In genomic region chr19:52492991-52493470, GRCh38 we compare ENCODE assay signal across 10 cellular contexts. TPM values are rescaled to one million over a fixed set of nuclear protein-coding genes. Genes with fewer than 3 reads are reported as not detected.
DNase-seq lines count a peak whose midpoint lies in the region; ATAC-seq, FAIRE-seq and TF ChIP-seq lines count a peak whose summit lies in the region.
"Had no signal": no experiment of that assay in that cellular context is flagged by ENCODE, and none has a peak within 500 bp of the region (broad histone marks: within the 10 kb centered on the region; RNA-seq: fewer than 3 reads in every experiment).

No MANE protein-coding gene starts in this region.

- peaks cover 3% of the 10 kb centered on the region for H3K4me1 Mint-ChIP-seq in mesothelial cell of epicardium

- WGBS in esophagus muscularis mucosa, result 7% methylated on average over 19 of the region's 28 CpGs

- H3K27me3 ChIP-seq in H7 (ENCODE audit: control insufficient read depth, insufficient read depth, low read length) (peaks cover 1% of the 10 kb centered on the region; the same call in 1 of the 2 replicates), esophagus muscularis mucosa (no peaks in the 10 kb centered on the region)

- H3K36me3 ChIP-seq in H7 (replicated peaks; ENCODE audit: control insufficient read depth, insufficient read depth, low read length) (no peaks in the 10 kb centered on the region), esophagus muscularis mucosa (peaks cover 0 to 8% (median 2%) of the 10 kb centered on the region in 4 donors)

- no peak for FAIRE-seq in H54 (lab: Jason Lieb, UNC)
- FAIRE-seq in GM12892 (lab: Jason Lieb, UNC), result no peak
- FAIRE-seq: GM12891 had no signal

- peak overlapping the region; percentile 69 for H3K27ac Mint-ChIP-seq in mesothelial cell of epicardium

- H3K27me3 Mint-ChIP-seq in mesothelial cell of epicardium (ENCODE audit: low read depth), result peaks cover 19% of the 10 kb centered on the region

- peaks cover 7% of the 10 kb centered on the region for H3K9me3 Mint-ChIP-seq in mesothelial cell of epicardium

- TF ChIP-seq POLR2A in esophagus muscularis mucosa (IDR thresholded peaks at IDR 0.05; ENCODE audit: low read depth) (no peak), H54 (IDR thresholded peaks at IDR 0.05; ENCODE audit: low read depth, low read length) (no peak), GM12892 (IDR thresholded peaks at IDR 0.05; ENCODE audit: low read depth, low read length) (no peak)

- H3K4me3 Mint-ChIP-seq in mesothelial cell of epicardium, result peak overlapping the region; percentile 70

- intact Hi-C loops in esophagus muscularis mucosa (cut with DNase I), result no loop called here

- no peaks in the 10 kb centered on the region for H3K36me3 Mint-ChIP-seq in mesothelial cell of epicardium

- ATAC-seq in HG02678 (IDR thresholded peaks at IDR 0.05; ENCODE audit: unreplicated experiment), result no peak

- TF ChIP-seq CTCF in esophagus muscularis mucosa (IDR thresholded peaks at IDR 0.05) (peak; percentile 24 to 43 (median 37)), mesothelial cell of epicardium (IDR thresholded peaks at IDR 0.05; ENCODE audit: unreplicated experiment) (no peak)

- H3K4me3 ChIP-seq in H7 (ENCODE audit: insufficient read depth, low read depth, low read length) (peak overlapping the region; percentile 62), esophagus muscularis mucosa (peak overlapping the region; percentile 34 to 48 (median 46))

- peaks cover 0 to 66% (median 25%) of the 10 kb centered on the region in 4 donors for H3K9me3 ChIP-seq in esophagus muscularis mucosa

- no peak for TF ChIP-seq EP300 in esophagus muscularis mucosa (IDR thresholded peaks at IDR 0.05)

- DNase-seq in AML-193 (lab: John Stamatoyannopoulos, UW) (peak; percentile 16 to 45), H7 (peak; percentile 82), esophagus muscularis mucosa (ENCODE audit: extremely low spot score) (no peak), mesothelial cell of epicardium (ENCODE audit: low spot score in 2 of 2, unreplicated experiment in 2 of 2) (peak; percentile 31 to 64), caudate nucleus (lab: John Stamatoyannopoulos, UW) (no peak), H54 (ENCODE audit: insufficient read length, low spot score) (no peak), GM12892 (ENCODE audit: insufficient read length) (no peak)
- DNase-seq: T1000 had no signal

- H3K4me1 ChIP-seq in esophagus muscularis mucosa, result peaks cover 0 to 15% (median 0%) of the 10 kb centered on the region in 4 donors

- H3K27ac ChIP-seq in esophagus muscularis mucosa (replicated peaks in 1 of 4), result no peak overlapping the region
- no peak overlapping the region for H3K27ac ChIP-seq in caudate nucleus (ENCODE audit: low read depth, low read length)

RNA-seq across cellular contexts. Expression of gene ZNF808, which starts 34.4 kb away (rescaled TPM):
- 15.2 and 28.0 TPM in 2 replicates for total RNA-seq in H7 (2014; rRNA removed; shearing (Covaris generic))
- total RNA-seq in esophagus muscularis mucosa, result 10 to 100 TPM; 11.3 to 18.7 (median 14.2) TPM
- 35.8 to 37.5 TPM (median 36.7 TPM) in 3 replicates for total RNA-seq in mesothelial cell of epicardium
- 12.6 TPM for polyA plus RNA-seq in GM12892 (2012; ENCODE audit: missing spikeins)

RNA-seq across cellular contexts. Expression of gene ZNF578, which starts 39.7 kb away (rescaled TPM):
- 16.8 and 22.7 TPM in 2 replicates for total RNA-seq in H7 (2014; rRNA removed; shearing (Covaris generic))
- 1 to 10 TPM; 1.4 to 4.2 (median 3.2) TPM for total RNA-seq in esophagus muscularis mucosa
- 0.34 to 0.69 TPM (median 0.56 TPM) in 3 replicates for total RNA-seq in mesothelial cell of epicardium
- not detected for polyA plus RNA-seq in GM12892 (2012; ENCODE audit: missing spikeins)

Comparison
In these comparisons a context has a peak if more than half of its experiments do, and no peak if none do; other contexts are left out.
1. DNase-seq: peak in AML-193 (2 of 2), H7 (single experiment) and mesothelial cell of epicardium (2 of 2); none in esophagus muscularis mucosa (single experiment), caudate nucleus (0 of 61), H54 (single experiment) and GM12892 (single experiment).